33 cellular contexts compared by ENCODE assay signal in the genomic region with DNA sequence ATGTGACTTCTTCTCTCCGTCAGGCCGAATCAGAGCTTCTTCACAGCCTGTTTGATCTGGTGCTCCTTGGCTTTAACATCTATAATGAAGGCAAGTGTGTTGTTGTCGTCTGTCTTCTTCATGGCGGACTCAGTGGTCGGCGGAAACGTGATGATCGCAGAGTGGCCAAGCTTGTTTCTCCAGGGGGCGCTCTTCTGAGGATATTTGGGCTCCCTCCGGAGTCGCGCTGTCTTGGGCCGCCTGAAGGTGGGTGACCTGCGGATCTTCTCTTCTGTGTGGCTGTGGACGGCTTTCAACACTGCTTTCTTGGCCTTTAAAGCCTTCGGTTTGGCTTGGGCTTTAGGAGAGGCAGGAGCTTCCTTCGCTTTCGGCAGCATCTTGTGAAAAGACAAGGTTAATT. TPM values are rescaled to one million over a fixed set of nuclear protein-coding genes. Genes with fewer than 3 reads are reported as not detected.
DNase-seq lines count a peak whose midpoint lies in the region; ATAC-seq, FAIRE-seq and TF ChIP-seq lines count a peak whose summit lies in the region.
"Had no signal": no experiment of that assay in that cellular context is flagged by ENCODE, and none has a peak within 500 bp of the region (broad histone marks: within the 10 kb centered on the region; RNA-seq: fewer than 3 reads in every experiment).

No MANE protein-coding gene starts in this region.

- FAIRE-seq in GM19239 (lab: Jason Lieb, UNC), result no peak
- FAIRE-seq: astrocyte, endothelial cell of umbilical vein, small intestine had no signal

- no peak for ATAC-seq in GM18909 (IDR thresholded peaks at IDR 0.05; ENCODE audit: poor library complexity, unreplicated experiment)
- ATAC-seq in GM21515 (IDR thresholded peaks at IDR 0.05; ENCODE audit: unreplicated experiment), result no peak
- ATAC-seq: activated CD4-positive, alpha-beta T cell treated with anti-CD3 and anti-CD28 coated beads for 36 hours had no signal

- H3K9ac ChIP-seq in OCI-LY1 (ENCODE audit: low read length), result no peak overlapping the region

- no peak for DNase-seq in GM06990 (ENCODE audit: extremely low read depth, insufficient read length)
- no peak for DNase-seq in choroid plexus epithelial cell (ENCODE audit: low read depth)
- DNase-seq in retinal pigment epithelial cell (ENCODE audit: low read depth), result no peak
- DNase-seq in occipital lobe (lab: John Stamatoyannopoulos, UW), result no peak
- no peak for DNase-seq in GM19239 (ENCODE audit: insufficient read length, low spot score)
- DNase-seq: activated CD4-positive, alpha-beta T cell treated with anti-CD3 and anti-CD28 coated beads for 36 hours; activated gamma-delta T cell; activated T-cell treated with anti-CD3 and anti-CD28 coated beads, Interleukin-2, amount 50 U/mL, for 24 hours; AML-193; CD4-positive, alpha-beta memory T cell; DMS 273 treated with DMSO at 0.1 percent for 48 hours; IMR-90; islet precursor cell; left ventricle myocardium inferior; MG63; naive B cell; NCI-H2081 treated with DMSO at 0.1 percent for 48 hours; NCI-H774; nucleus accumbens; small intestine; stimulated activated CD4-positive, alpha-beta T cell treated with anti-CD3 and anti-CD28 coated beads, Interleukin-1b, Interleukin-23, amount 100 ng/mL, for 48 hours; stimulated activated CD8-positive, alpha-beta memory T cell treated with anti-CD3 and anti-CD28 coated beads, Interleukin-4, amount 100 ng/mL, for 48 hours; stomach; T-helper 2 cell; thyroid gland had no signal

- no peak overlapping the region for H3K4me2 ChIP-seq in OCI-LY1 (ENCODE audit: low read length)

- H3F3A ChIP-seq in OCI-LY1 (ENCODE audit: insufficient read depth, low read length), result no peaks in the 10 kb centered on the region

- H2AFZ ChIP-seq in OCI-LY1 (ENCODE audit: low read length), result no peak overlapping the region

- H3K27me3 ChIP-seq in GM06990 (replicated peaks; ENCODE audit: control insufficient read depth, insufficient read depth, low read length), result no peaks in the 10 kb centered on the region
- H3K27me3 ChIP-seq in OCI-LY1 (ENCODE audit: insufficient read depth, low read length), result no peaks in the 10 kb centered on the region
- H3K27me3 ChIP-seq: stomach, thyroid gland had no signal

- TF ChIP-seq CTCF in GM06990 (IDR thresholded peaks at IDR 0.05; ENCODE audit: insufficient read depth, low read length, poor library complexity, severe bottlenecking) (peak; percentile 14), OCI-LY1 (IDR thresholded peaks at IDR 0.05; ENCODE audit: low read length) (peak; percentile 7; the same call in 1 of the 2 replicates), choroid plexus epithelial cell (conservative IDR thresholded peaks at IDR 0.05; ENCODE audit: low read depth, low read length) (peak; percentile 28), retinal pigment epithelial cell (conservative IDR thresholded peaks at IDR 0.05; ENCODE audit: low read depth, low read length) (peak; percentile 24)

- H3K4me3 ChIP-seq in GM06990 (replicated peaks; ENCODE audit: low read depth, low read length) (no peak overlapping the region), OCI-LY1 (ENCODE audit: low read depth, low read length, poor library complexity, severe bottlenecking) (no peak overlapping the region), choroid plexus epithelial cell (ENCODE audit: low read depth, low read length) (no peak overlapping the region), retinal pigment epithelial cell (ENCODE audit: low read length) (no peak overlapping the region)
- H3K4me3 ChIP-seq: left ventricle myocardium inferior, MG63, stomach, thyroid gland had no signal

- no peaks in the 10 kb centered on the region for H3K9me2 ChIP-seq in OCI-LY1 (ENCODE audit: low read depth, low read length)

- no peak overlapping the region for H3K27ac ChIP-seq in OCI-LY1 (ENCODE audit: low read depth, low read length, poor library complexity, severe bottlenecking)
- H3K27ac ChIP-seq: left ventricle myocardium inferior, stomach, thyroid gland had no signal

- no peaks in the 10 kb centered on the region for H3K4me1 ChIP-seq in OCI-LY1 (ENCODE audit: insufficient read depth, low read length, severe bottlenecking)
- H3K4me1 ChIP-seq: left ventricle myocardium inferior, thyroid gland had no signal

- H3K36me3 ChIP-seq in GM06990 (ENCODE audit: control insufficient read depth, insufficient read depth, low read length), result no peaks in the 10 kb centered on the region
- H3K36me3 ChIP-seq in OCI-LY1 (ENCODE audit: insufficient read depth, low read length), result no peaks in the 10 kb centered on the region; the same call in 1 of the 2 replicates
- H3K36me3 ChIP-seq: left ventricle myocardium inferior, MG63, stomach, thyroid gland had no signal

- no peaks in the 10 kb centered on the region for H3K79me2 ChIP-seq in OCI-LY1 (ENCODE audit: insufficient read depth, low read length)

- peaks cover 5% of the 10 kb centered on the region for H3K9me3 ChIP-seq in OCI-LY1 (ENCODE audit: low read length)
- H3K9me3 ChIP-seq: MG63, thyroid gland had no signal

- H4K20me1 ChIP-seq in OCI-LY1 (ENCODE audit: insufficient read depth, low read length), result no peaks in the 10 kb centered on the region

RNA-seq across cellular contexts. Expression of gene TPRX1, which starts 9.8 kb away (rescaled TPM):
- total RNA-seq in occipital lobe, result not detected
- total RNA-seq: activated CD4-positive, alpha-beta T cell treated with anti-CD3 and anti-CD28 coated beads for 36 hours; activated CD8-positive, alpha-beta memory T cell treated with anti-CD3 and anti-CD28 coated beads for 36 hours; astrocyte; CD4-positive, alpha-beta memory T cell; dermis microvascular lymphatic vessel endothelial cell; endothelial cell of umbilical vein; glomerular endothelial cell; IMR-90; left ventricle myocardium inferior; stomach; thyroid gland had no signal

RNA-seq across cellular contexts. Expression of gene SELENOW, which starts 16.0 kb away (rescaled TPM):
- 151 TPM for total RNA-seq in occipital lobe

RNA-seq across cellular contexts. Expression of gene CRX, which starts 27.2 kb away (rescaled TPM):
- not detected for total RNA-seq in occipital lobe
- total RNA-seq: activated CD4-positive, alpha-beta T cell treated with anti-CD3 and anti-CD28 coated beads for 36 hours; activated CD8-positive, alpha-beta memory T cell treated with anti-CD3 and anti-CD28 coated beads for 36 hours; astrocyte; CD4-positive, alpha-beta memory T cell; dermis microvascular lymphatic vessel endothelial cell; endothelial cell of umbilical vein; glomerular endothelial cell; IMR-90; left ventricle myocardium inferior; stomach; thyroid gland had no signal

RNA-seq across cellular contexts. Expression of gene NOP53, which starts 49.2 kb away (rescaled TPM):
- 52.4 TPM for total RNA-seq in occipital lobe
